ENCODE assay signal across 4 cellular contexts in the genomic region with DNA sequence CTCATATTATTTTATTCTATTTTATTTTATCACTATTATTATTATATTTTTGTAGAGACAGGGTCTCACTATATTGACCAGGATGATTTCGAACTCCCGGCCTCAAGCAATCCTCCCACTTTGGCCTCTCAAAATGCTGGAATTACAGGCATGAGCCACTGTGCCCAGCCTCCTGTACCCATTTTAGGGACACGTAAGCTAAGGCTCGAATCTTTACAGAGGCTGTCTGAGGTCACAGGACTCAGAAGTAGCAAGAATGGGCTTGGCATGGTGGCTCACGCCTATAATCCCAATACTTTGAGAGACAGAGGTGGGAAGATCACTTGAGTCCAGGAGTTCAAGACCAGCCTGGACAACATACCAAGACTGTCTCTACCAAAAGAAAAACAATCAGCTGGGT.
"Had no signal": no experiment of that assay in that cellular context is flagged by ENCODE, and none has a peak within 500 bp of the region (broad histone marks: within the 10 kb centered on the region; RNA-seq: fewer than 3 reads in every experiment).

No MANE protein-coding gene starts in this region.

- FAIRE-seq: H54 had no signal

- H3K4me3 ChIP-seq: GM23338 had no signal

- H3K4me2 ChIP-seq: GM23338 had no signal

- H3K36me3 Mint-ChIP-seq: IgD-negative memory B cell had no signal

- H3K27me3 Mint-ChIP-seq: IgD-negative memory B cell had no signal

- H3K4me3 Mint-ChIP-seq: GM23338, H9, IgD-negative memory B cell had no signal

- H3K27ac Mint-ChIP-seq: GM23338, H9, IgD-negative memory B cell had no signal

- H2AFZ ChIP-seq: GM23338 had no signal

- H3K9me3 Mint-ChIP-seq: GM23338, H9, IgD-negative memory B cell had no signal
